Comparison of ENCODE assay signal across 27 cellular contexts in genomic region chr7:5479941-5480517, GRCh38.
"Had no signal": no experiment of that assay in that cellular context is flagged by ENCODE, and none has a peak within 500 bp of the region (broad histone marks: within the 10 kb centered on the region; RNA-seq: fewer than 3 reads in every experiment).

No MANE protein-coding gene starts in this region.

- H3K27me3 Mint-ChIP-seq: activated B cell treated with CpG ODN at 0.5 μM for 24 hours; activated CD4-positive, alpha-beta memory T cell treated with anti-CD3 and anti-CD28 coated beads for 36 hours; activated CD4-positive, alpha-beta T cell treated with anti-CD3 and anti-CD28 coated beads, Interleukin-2, amount 10 ng/mL, durations not matched to agents 7 days and 5 days; activated naive CD8-positive, alpha-beta T cell; T-helper 17 cell had no signal

- H3K4me2 ChIP-seq: KMS-11 had no signal

- H3K9ac ChIP-seq: KMS-11 had no signal

- DNase-seq: activated B cell treated with CpG ODN at 0.5 μM for 24 hours; activated CD4-positive, alpha-beta memory T cell treated with anti-CD3 and anti-CD28 coated beads for 36 hours; activated CD4-positive, alpha-beta T cell treated with anti-CD3 and anti-CD28 coated beads for 1 hour; activated CD4-positive, alpha-beta T cell treated with anti-CD3 and anti-CD28 coated beads, Interleukin-2, amount 10 ng/mL, durations not matched to agents 7 days and 5 days; activated CD8-positive, alpha-beta memory T cell treated with anti-CD3 and anti-CD28 coated beads for 24 hours; activated effector memory CD4-positive, alpha-beta T cell treated with anti-CD3 and anti-CD28 coated beads, Interleukin-2, amount 50 U/mL, for 16 hours; activated naive CD4-positive, alpha-beta T cell treated with anti-CD3 and anti-CD28 coated beads for 36 hours; activated T-cell treated with anti-CD3 and anti-CD28 coated beads, Interleukin-2, amount 50 U/mL, for 4 hours; MG63; NCI-H1092 treated with DMSO at 0.1 percent for 48 hours; NCI-H1417 treated with DMSO at 0.1 percent for 48 hours; NCI-H1694; NCI-H2029; NCI-H2107; NCI-H2171 treated with DMSO at 0.1 percent for 48 hours; NCI-H345; NCI-H510A; NCI-H526 treated with DMSO at 0.1 percent for 48 hours; NCI-H82; NK-92 treated with Interleukin-12 subunit alpha and Interleukin-12 subunit beta, amount 100 ng/mL, for 24 hours; OCI-M1; Peyer's patch; SHP77; T-helper 17 cell; T-helper 9 cell had no signal

- H3K27me3 ChIP-seq: MG63, Peyer's patch had no signal

- H3K36me3 ChIP-seq: MG63, Peyer's patch had no signal

- H3K9me3 ChIP-seq: MG63, Peyer's patch had no signal

- ATAC-seq: activated T-cell treated with anti-CD3 and anti-CD28 coated beads, Interleukin-2, amount 50 U/mL, for 4 hours; T-helper 17 cell had no signal

- H3K9me3 Mint-ChIP-seq: activated B cell treated with CpG ODN at 0.5 μM for 24 hours; activated CD4-positive, alpha-beta memory T cell treated with anti-CD3 and anti-CD28 coated beads for 36 hours; activated CD4-positive, alpha-beta T cell treated with anti-CD3 and anti-CD28 coated beads, Interleukin-2, amount 10 ng/mL, durations not matched to agents 7 days and 5 days; activated naive CD4-positive, alpha-beta T cell treated with anti-CD3 and anti-CD28 coated beads for 36 hours; activated T-cell treated with anti-CD3 and anti-CD28 coated beads, Interleukin-2, amount 50 U/mL, for 4 hours had no signal

- H3K4me3 ChIP-seq: MG63, Peyer's patch had no signal

- H3K27ac Mint-ChIP-seq: activated B cell treated with CpG ODN at 0.5 μM for 24 hours; activated CD4-positive, alpha-beta memory T cell treated with anti-CD3 and anti-CD28 coated beads for 36 hours; activated CD4-positive, alpha-beta T cell treated with anti-CD3 and anti-CD28 coated beads, Interleukin-2, amount 10 ng/mL, durations not matched to agents 7 days and 5 days; activated naive CD4-positive, alpha-beta T cell treated with anti-CD3 and anti-CD28 coated beads for 36 hours; activated naive CD8-positive, alpha-beta T cell had no signal

- H3K27ac ChIP-seq: KMS-11, Peyer's patch had no signal

- H3K36me3 Mint-ChIP-seq: activated CD4-positive, alpha-beta memory T cell treated with anti-CD3 and anti-CD28 coated beads for 36 hours; activated naive CD8-positive, alpha-beta T cell had no signal

- H3K4me3 Mint-ChIP-seq: activated B cell treated with CpG ODN at 0.5 μM for 24 hours; activated CD4-positive, alpha-beta memory T cell treated with anti-CD3 and anti-CD28 coated beads for 36 hours; activated CD4-positive, alpha-beta T cell treated with anti-CD3 and anti-CD28 coated beads, Interleukin-2, amount 10 ng/mL, durations not matched to agents 7 days and 5 days; activated naive CD4-positive, alpha-beta T cell treated with anti-CD3 and anti-CD28 coated beads for 36 hours; activated naive CD8-positive, alpha-beta T cell; activated T-cell treated with anti-CD3 and anti-CD28 coated beads, Interleukin-2, amount 50 U/mL, for 4 hours; T-helper 17 cell had no signal
